In the genomic region with DNA sequence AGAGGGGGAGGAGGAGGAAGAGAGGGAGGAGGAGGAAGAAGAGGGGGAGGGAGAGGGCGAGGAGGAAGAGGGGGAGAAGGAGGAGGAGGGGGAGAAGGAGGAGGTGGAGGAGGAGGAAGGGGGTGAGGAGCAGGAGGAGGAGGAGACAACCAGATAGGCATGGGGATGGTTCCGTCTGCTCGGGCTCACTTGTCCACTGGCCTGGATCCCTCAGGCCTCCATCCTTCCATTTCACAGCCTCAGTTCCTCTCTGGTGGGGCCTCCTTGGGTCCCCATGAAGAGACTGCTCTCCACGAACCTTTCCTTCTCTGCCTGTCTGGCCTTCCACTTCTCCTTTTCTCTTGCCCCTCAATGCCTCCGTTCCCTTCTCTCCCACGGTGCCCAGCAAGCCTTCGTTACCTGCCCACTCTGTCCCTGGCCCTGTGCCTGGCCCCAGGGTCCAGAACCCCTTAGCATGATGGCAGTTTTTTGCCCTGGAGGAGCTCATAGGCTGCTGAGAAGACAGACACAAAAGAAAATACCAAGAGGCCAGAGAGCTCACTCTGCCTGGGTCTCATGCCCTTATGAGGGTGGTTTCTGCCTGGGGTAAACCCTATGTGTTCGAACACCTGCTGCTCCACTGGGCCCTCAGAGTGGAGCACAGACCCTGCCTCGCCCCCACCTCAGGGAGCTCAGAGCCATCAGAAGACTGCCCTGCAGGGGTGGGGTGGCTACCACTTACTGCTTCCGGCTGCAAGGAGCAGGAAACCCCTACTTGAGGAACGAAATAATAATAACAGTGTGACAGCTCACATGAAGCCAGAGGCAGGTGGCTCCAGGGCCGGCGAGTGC, we compare ENCODE assay signal across 1 cellular context.
TF ChIP-seq lines count a peak whose summit lies in the region.

No MANE protein-coding gene starts in this region.

TF ChIP-seq in HepG2, 621 proteins besides CTCF, POLR2A, EP300 and RAD21:
- TF ChIP-seq ZMAT3 (CRISPR knock-in tag; conservative IDR thresholded peaks at IDR 0.05) (no peak), ADNP (CRISPR knock-in tag; IDR thresholded peaks at IDR 0.05) (no peak), KDM5B (CRISPR knock-in tag; IDR thresholded peaks at IDR 0.05; ENCODE audit: borderline replicate concordance) (no peak), ZNF383 (CRISPR knock-in tag; IDR thresholded peaks at IDR 0.05; ENCODE audit: borderline replicate concordance) (no peak), BCLAF1 (IDR thresholded peaks at IDR 0.05) (no peak), HNF4G (IDR thresholded peaks at IDR 0.05; ENCODE audit: borderline replicate concordance, low read depth, low read length) (no peak), HNF4G (CRISPR knock-in tag; IDR thresholded peaks at IDR 0.05; ENCODE audit: borderline replicate concordance, low read depth) (no peak), ZNF547 (CRISPR knock-in tag; IDR thresholded peaks at IDR 0.05) (no peak), SP5 (CRISPR knock-in tag; IDR thresholded peaks at IDR 0.05; ENCODE audit: borderline replicate concordance, low read depth) (no peak), PCBP2 (optimal IDR thresholded peaks at IDR 0.05; ENCODE audit: low read depth, low read length, poor library complexity, severe bottlenecking) (peak; percentile 60), HNRNPK (IDR thresholded peaks at IDR 0.05; ENCODE audit: low read depth, low read length, poor library complexity, severe bottlenecking) (peak; percentile 57), JDP2 (CRISPR knock-in tag; IDR thresholded peaks at IDR 0.05; ENCODE audit: borderline replicate concordance) (no peak), GMEB1 (CRISPR knock-in tag; IDR thresholded peaks at IDR 0.05; ENCODE audit: borderline replicate concordance) (no peak), PCBP1 (IDR thresholded peaks at IDR 0.05; ENCODE audit: borderline replicate concordance, low read depth, low read length) (0 out of 2 replicates have a peak, but pooled peaks have one; percentile 50), KDM1A (CRISPR knock-in tag; IDR thresholded peaks at IDR 0.05) (no peak), KLF6 (CRISPR knock-in tag; IDR thresholded peaks at IDR 0.05) (no peak), FOXJ3 (CRISPR knock-in tag; IDR thresholded peaks at IDR 0.05; ENCODE audit: borderline replicate concordance) (no peak), ZNF484 (CRISPR knock-in tag; IDR thresholded peaks at IDR 0.05; ENCODE audit: borderline replicate concordance, low read depth) (no peak), ZNF609 (CRISPR knock-in tag; IDR thresholded peaks at IDR 0.05; ENCODE audit: borderline replicate concordance) (no peak), ZNF792 (CRISPR knock-in tag; IDR thresholded peaks at IDR 0.05) (no peak)
- TF ChIP-seq, protein P1, sequence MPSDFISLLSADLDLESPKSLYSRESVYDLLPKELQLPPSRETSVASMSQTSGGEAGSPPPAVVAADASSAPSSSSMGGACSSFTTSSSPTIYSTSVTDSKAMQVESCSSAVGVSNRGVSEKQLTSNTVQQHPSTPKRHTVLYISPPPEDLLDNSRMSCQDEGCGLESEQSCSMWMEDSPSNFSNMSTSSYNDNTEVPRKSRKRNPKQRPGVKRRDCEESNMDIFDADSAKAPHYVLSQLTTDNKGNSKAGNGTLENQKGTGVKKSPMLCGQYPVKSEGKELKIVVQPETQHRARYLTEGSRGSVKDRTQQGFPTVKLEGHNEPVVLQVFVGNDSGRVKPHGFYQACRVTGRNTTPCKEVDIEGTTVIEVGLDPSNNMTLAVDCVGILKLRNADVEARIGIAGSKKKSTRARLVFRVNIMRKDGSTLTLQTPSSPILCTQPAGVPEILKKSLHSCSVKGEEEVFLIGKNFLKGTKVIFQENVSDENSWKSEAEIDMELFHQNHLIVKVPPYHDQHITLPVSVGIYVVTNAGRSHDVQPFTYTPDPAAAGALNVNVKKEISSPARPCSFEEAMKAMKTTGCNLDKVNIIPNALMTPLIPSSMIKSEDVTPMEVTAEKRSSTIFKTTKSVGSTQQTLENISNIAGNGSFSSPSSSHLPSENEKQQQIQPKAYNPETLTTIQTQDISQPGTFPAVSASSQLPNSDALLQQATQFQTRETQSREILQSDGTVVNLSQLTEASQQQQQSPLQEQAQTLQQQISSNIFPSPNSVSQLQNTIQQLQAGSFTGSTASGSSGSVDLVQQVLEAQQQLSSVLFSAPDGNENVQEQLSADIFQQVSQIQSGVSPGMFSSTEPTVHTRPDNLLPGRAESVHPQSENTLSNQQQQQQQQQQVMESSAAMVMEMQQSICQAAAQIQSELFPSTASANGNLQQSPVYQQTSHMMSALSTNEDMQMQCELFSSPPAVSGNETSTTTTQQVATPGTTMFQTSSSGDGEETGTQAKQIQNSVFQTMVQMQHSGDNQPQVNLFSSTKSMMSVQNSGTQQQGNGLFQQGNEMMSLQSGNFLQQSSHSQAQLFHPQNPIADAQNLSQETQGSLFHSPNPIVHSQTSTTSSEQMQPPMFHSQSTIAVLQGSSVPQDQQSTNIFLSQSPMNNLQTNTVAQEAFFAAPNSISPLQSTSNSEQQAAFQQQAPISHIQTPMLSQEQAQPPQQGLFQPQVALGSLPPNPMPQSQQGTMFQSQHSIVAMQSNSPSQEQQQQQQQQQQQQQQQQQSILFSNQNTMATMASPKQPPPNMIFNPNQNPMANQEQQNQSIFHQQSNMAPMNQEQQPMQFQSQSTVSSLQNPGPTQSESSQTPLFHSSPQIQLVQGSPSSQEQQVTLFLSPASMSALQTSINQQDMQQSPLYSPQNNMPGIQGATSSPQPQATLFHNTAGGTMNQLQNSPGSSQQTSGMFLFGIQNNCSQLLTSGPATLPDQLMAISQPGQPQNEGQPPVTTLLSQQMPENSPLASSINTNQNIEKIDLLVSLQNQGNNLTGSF (CRISPR knock-in tag; IDR thresholded peaks at IDR 0.05) = no peak
- TF ChIP-seq, protein P2, sequence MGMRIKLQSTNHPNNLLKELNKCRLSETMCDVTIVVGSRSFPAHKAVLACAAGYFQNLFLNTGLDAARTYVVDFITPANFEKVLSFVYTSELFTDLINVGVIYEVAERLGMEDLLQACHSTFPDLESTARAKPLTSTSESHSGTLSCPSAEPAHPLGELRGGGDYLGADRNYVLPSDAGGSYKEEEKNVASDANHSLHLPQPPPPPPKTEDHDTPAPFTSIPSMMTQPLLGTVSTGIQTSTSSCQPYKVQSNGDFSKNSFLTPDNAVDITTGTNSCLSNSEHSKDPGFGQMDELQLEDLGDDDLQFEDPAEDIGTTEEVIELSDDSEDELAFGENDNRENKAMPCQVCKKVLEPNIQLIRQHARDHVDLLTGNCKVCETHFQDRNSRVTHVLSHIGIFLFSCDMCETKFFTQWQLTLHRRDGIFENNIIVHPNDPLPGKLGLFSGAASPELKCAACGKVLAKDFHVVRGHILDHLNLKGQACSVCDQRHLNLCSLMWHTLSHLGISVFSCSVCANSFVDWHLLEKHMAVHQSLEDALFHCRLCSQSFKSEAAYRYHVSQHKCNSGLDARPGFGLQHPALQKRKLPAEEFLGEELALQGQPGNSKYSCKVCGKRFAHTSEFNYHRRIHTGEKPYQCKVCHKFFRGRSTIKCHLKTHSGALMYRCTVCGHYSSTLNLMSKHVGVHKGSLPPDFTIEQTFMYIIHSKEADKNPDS (CRISPR knock-in tag; IDR thresholded peaks at IDR 0.05) = no peak
- TF ChIP-seq, protein P3, sequence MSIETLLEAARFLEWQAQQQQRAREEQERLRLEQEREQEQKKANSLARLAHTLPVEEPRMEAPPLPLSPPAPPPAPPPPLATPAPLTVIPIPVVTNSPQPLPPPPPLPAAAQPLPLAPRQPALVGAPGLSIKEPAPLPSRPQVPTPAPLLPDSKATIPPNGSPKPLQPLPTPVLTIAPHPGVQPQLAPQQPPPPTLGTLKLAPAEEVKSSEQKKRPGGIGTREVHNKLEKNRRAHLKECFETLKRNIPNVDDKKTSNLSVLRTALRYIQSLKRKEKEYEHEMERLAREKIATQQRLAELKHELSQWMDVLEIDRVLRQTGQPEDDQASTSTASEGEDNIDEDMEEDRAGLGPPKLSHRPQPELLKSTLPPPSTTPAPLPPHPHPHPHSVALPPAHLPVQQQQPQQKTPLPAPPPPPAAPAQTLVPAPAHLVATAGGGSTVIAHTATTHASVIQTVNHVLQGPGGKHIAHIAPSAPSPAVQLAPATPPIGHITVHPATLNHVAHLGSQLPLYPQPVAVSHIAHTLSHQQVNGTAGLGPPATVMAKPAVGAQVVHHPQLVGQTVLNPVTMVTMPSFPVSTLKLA (IDR thresholded peaks at IDR 0.05) = no peak
- TF ChIP-seq, protein P4, sequence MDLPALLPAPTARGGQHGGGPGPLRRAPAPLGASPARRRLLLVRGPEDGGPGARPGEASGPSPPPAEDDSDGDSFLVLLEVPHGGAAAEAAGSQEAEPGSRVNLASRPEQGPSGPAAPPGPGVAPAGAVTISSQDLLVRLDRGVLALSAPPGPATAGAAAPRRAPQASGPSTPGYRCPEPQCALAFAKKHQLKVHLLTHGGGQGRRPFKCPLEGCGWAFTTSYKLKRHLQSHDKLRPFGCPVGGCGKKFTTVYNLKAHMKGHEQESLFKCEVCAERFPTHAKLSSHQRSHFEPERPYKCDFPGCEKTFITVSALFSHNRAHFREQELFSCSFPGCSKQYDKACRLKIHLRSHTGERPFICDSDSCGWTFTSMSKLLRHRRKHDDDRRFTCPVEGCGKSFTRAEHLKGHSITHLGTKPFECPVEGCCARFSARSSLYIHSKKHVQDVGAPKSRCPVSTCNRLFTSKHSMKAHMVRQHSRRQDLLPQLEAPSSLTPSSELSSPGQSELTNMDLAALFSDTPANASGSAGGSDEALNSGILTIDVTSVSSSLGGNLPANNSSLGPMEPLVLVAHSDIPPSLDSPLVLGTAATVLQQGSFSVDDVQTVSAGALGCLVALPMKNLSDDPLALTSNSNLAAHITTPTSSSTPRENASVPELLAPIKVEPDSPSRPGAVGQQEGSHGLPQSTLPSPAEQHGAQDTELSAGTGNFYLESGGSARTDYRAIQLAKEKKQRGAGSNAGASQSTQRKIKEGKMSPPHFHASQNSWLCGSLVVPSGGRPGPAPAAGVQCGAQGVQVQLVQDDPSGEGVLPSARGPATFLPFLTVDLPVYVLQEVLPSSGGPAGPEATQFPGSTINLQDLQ (CRISPR knock-in tag; IDR thresholded peaks at IDR 0.05) = no peak
- TF ChIP-seq, protein P5, sequence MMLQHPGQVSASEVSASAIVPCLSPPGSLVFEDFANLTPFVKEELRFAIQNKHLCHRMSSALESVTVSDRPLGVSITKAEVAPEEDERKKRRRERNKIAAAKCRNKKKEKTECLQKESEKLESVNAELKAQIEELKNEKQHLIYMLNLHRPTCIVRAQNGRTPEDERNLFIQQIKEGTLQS (CRISPR knock-in tag; IDR thresholded peaks at IDR 0.05) = no peak
